ENCODE assay signal across 7 cellular contexts in the genomic region with DNA sequence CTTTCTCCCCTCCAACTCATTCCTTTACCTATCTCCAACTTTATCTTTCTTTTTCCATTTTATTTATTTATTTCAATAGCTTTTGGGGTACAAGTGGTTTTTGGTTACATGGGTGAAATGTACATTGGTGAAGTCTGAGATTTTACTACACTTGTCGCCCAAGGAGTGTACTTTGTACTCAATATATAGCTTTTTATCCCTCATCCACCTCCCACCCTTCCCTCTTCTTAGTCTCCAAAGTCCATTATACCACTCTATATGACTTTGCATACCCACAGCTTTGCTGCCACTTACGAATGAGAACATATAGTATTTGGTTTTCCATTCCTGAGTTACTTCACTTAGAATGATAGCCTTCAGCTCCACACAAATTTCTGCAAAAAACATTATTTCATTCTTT.
"Had no signal": no experiment of that assay in that cellular context is flagged by ENCODE, and none has a peak within 500 bp of the region (broad histone marks: within the 10 kb centered on the region; RNA-seq: fewer than 3 reads in every experiment).

No MANE protein-coding gene starts in this region.

- H3K9me3 ChIP-seq: HAP-1 had no signal

- H2AFZ ChIP-seq: GM23248 had no signal

- ATAC-seq: K562 had no signal

- DNase-seq: GM23248, GOT3, H7, IMR-90, KG1 had no signal

- H3K9ac ChIP-seq: GM23248 had no signal

- H3K4me3 ChIP-seq: GM23248, HAP-1, K562 had no signal

- H3K27ac ChIP-seq: GM23248 had no signal

- H3K36me3 ChIP-seq: HAP-1 had no signal
